In genomic region chr9:8683496-8683895, GRCh38 we compare ENCODE assay signal across 15 cellular contexts.
DNase-seq lines count a peak whose midpoint lies in the region; ATAC-seq and TF ChIP-seq lines count a peak whose summit lies in the region.
"Had no signal": no experiment of that assay in that cellular context is flagged by ENCODE, and none has a peak within 500 bp of the region (broad histone marks: within the 10 kb centered on the region; RNA-seq: fewer than 3 reads in every experiment).

No MANE protein-coding gene starts in this region.

- H3K9me3 ChIP-seq in neural progenitor cell (ENCODE audit: low read depth): no peaks in the 10 kb centered on the region

- ATAC-seq in GM23338: peak; percentile 42
- ATAC-seq in GM18519 (IDR thresholded peaks at IDR 0.05; ENCODE audit: low FRiP score, unreplicated experiment): no peak
- ATAC-seq: CD8-positive, alpha-beta T cell; GM12878 had no signal

- H3K9me2 ChIP-seq in GM23338 (ENCODE audit: insufficient read depth): no peaks in the 10 kb centered on the region

- peaks cover 40% of the 10 kb centered on the region for H3K4me1 Mint-ChIP-seq in GM23338
- H3K4me1 Mint-ChIP-seq in neural progenitor cell: peaks cover 47% of the 10 kb centered on the region
- H3K4me1 Mint-ChIP-seq: B cell had no signal

- H3K27ac ChIP-seq in GM23338 (ENCODE audit: low read depth): no peak overlapping the region
- no peak overlapping the region for H3K27ac ChIP-seq in neural progenitor cell
- H3K27ac ChIP-seq in temporal lobe (ENCODE audit: low read depth, low read length): peak overlapping the region; percentile 4
- H3K27ac ChIP-seq in mesendoderm (ENCODE audit: low read depth, low read length): no peak overlapping the region
- H3K27ac ChIP-seq: BLaER1 treated with 17β-estradiol and CSF1 and Interleukin-3, amounts not matched to agents 10 nM and 100 nM had no signal

- H2AFZ ChIP-seq in GM23338 (no peak overlapping the region), neural progenitor cell (replicated peaks) (no peak overlapping the region)

- H2BK5ac ChIP-seq in mesendoderm (ENCODE audit: low read length): no peak overlapping the region

- H3K4me2 ChIP-seq in GM23338 (no peak overlapping the region), neural progenitor cell (no peak overlapping the region), mesendoderm (ENCODE audit: low read length) (no peak overlapping the region)
- H3K4me2 ChIP-seq: BLaER1 treated with 17β-estradiol and CSF1 and Interleukin-3, amounts not matched to agents 10 nM and 100 nM had no signal

- H4K5ac ChIP-seq in mesendoderm (ENCODE audit: low read length): no peak overlapping the region

- TF ChIP-seq CTCF in GM23338 (conservative IDR thresholded peaks at IDR 0.05; ENCODE audit: low read depth in 2 of 2) (no peak), neural progenitor cell (IDR thresholded peaks at IDR 0.05) (no peak)

- H3K79me1 ChIP-seq in mesendoderm (ENCODE audit: low read length): no peaks in the 10 kb centered on the region

- H3K4me1 ChIP-seq in GM23338 (ENCODE audit: insufficient read depth): peaks cover 45% of the 10 kb centered on the region
- peaks cover 36% of the 10 kb centered on the region for H3K4me1 ChIP-seq in neural progenitor cell
- no peaks in the 10 kb centered on the region for H3K4me1 ChIP-seq in mesendoderm (ENCODE audit: control insufficient read depth, low read depth, low read length)
- H3K4me1 ChIP-seq: HAP-1 had no signal

- no peak overlapping the region for H4K8ac ChIP-seq in mesendoderm (ENCODE audit: low read depth, low read length)

- no peak overlapping the region for H2AK5ac ChIP-seq in mesendoderm (ENCODE audit: low read length)

- no peak overlapping the region for H3K4me3 Mint-ChIP-seq in GM23338
- no peak overlapping the region for H3K4me3 Mint-ChIP-seq in neural progenitor cell
- H3K4me3 Mint-ChIP-seq: B cell; CD8-positive, alpha-beta T cell had no signal

- H3K23ac ChIP-seq in mesendoderm (ENCODE audit: low read length): no peak overlapping the region

- H3K36me3 Mint-ChIP-seq in GM23338 (ENCODE audit: low read depth) (no peaks in the 10 kb centered on the region), neural progenitor cell (peaks cover 11% of the 10 kb centered on the region)
- H3K36me3 Mint-ChIP-seq: CD8-positive, alpha-beta T cell had no signal

- H3K18ac ChIP-seq in mesendoderm (ENCODE audit: low read length): no peak overlapping the region

- DNase-seq in GM23338 (ENCODE audit: low spot score): no peak
- peak; percentile 51 for DNase-seq in cerebellum (ENCODE audit: low spot score)
- DNase-seq in neural progenitor cell (ENCODE audit: low spot score): no peak
- DNase-seq in mesendoderm: no peak
- DNase-seq in H4 (ENCODE audit: low spot score): no peak
- DNase-seq: Calu3; CD8-positive, alpha-beta T cell; DMS79 treated with DMSO at 0.1 percent for 48 hours; GOT3 had no signal

- H3K27me3 Mint-ChIP-seq in GM23338 (ENCODE audit: insufficient read depth, low read depth, poor library complexity) (no peaks in the 10 kb centered on the region), neural progenitor cell (ENCODE audit: insufficient read depth, low read depth) (no peaks in the 10 kb centered on the region)
- H3K27me3 Mint-ChIP-seq: B cell had no signal

- no peak overlapping the region for H3K4ac ChIP-seq in mesendoderm (ENCODE audit: low read depth, low read length)

- WGBS in mesendoderm (ENCODE audit: extremely low coverage, insufficient coverage, low lambda C conversion rate): no CpG with 5 or more reads among the region's 7 CpGs

- H3K79me2 ChIP-seq in GM23338 (replicated peaks; ENCODE audit: insufficient read depth) (peaks cover 16% of the 10 kb centered on the region; the same call in 1 of the 2 replicates), neural progenitor cell (ENCODE audit: low read depth) (peaks cover 24% of the 10 kb centered on the region), mesendoderm (ENCODE audit: control insufficient read depth, insufficient read depth, low read length) (peaks cover 2% of the 10 kb centered on the region)

- H4K20me1 ChIP-seq in GM23338 (replicated peaks; ENCODE audit: insufficient read depth): no peaks in the 10 kb centered on the region
- peaks cover 36% of the 10 kb centered on the region for H4K20me1 ChIP-seq in neural progenitor cell (ENCODE audit: low read depth)
- H4K20me1 ChIP-seq: BLaER1 treated with 17β-estradiol and CSF1 and Interleukin-3, amounts not matched to agents 10 nM and 100 nM had no signal

- no peak overlapping the region for H3K56ac ChIP-seq in mesendoderm (ENCODE audit: low read length)

- no peaks in the 10 kb centered on the region for H3K9me3 Mint-ChIP-seq in GM23338
- peaks cover 3% of the 10 kb centered on the region for H3K9me3 Mint-ChIP-seq in neural progenitor cell
- H3K9me3 Mint-ChIP-seq: CD8-positive, alpha-beta T cell had no signal

- H3K9ac ChIP-seq in neural progenitor cell (no peak overlapping the region), mesendoderm (ENCODE audit: low read length) (no peak overlapping the region)
- H3K9ac ChIP-seq: BLaER1 treated with 17β-estradiol and CSF1 and Interleukin-3, amounts not matched to agents 10 nM and 100 nM had no signal

- no peak overlapping the region for H2BK15ac ChIP-seq in mesendoderm (replicated peaks; ENCODE audit: low read depth)

- no peak overlapping the region for H2BK120ac ChIP-seq in mesendoderm (ENCODE audit: low read depth, low read length)

- H3K4me3 ChIP-seq in GM23338: no peak overlapping the region
- H3K4me3 ChIP-seq in neural progenitor cell: no peak overlapping the region
- no peak overlapping the region for H3K4me3 ChIP-seq in mesendoderm (ENCODE audit: low read length)
- H3K4me3 ChIP-seq: BLaER1 treated with 17β-estradiol and CSF1 and Interleukin-3, amounts not matched to agents 10 nM and 100 nM; GM12878; HAP-1 had no signal

- no peaks in the 10 kb centered on the region for H3K27me3 ChIP-seq in GM23338 (ENCODE audit: insufficient read depth)
- no peaks in the 10 kb centered on the region for H3K27me3 ChIP-seq in neural progenitor cell
- H3K27me3 ChIP-seq in mesendoderm (ENCODE audit: insufficient read depth, low read length, poor library complexity): no peaks in the 10 kb centered on the region
- H3K27me3 ChIP-seq: BLaER1 treated with 17β-estradiol and CSF1 and Interleukin-3, amounts not matched to agents 10 nM and 100 nM had no signal

- H3F3A ChIP-seq in GM23338 (replicated peaks; ENCODE audit: low read depth) (no peaks in the 10 kb centered on the region), neural progenitor cell (ENCODE audit: low read depth) (no peaks in the 10 kb centered on the region)

- H3K27ac Mint-ChIP-seq in GM23338 (no peak overlapping the region), neural progenitor cell (peak overlapping the region; percentile 24)
- H3K27ac Mint-ChIP-seq: B cell; CD8-positive, alpha-beta T cell had no signal

- H3K36me3 ChIP-seq in GM23338 (ENCODE audit: insufficient read depth) (no peaks in the 10 kb centered on the region), neural progenitor cell (no peaks in the 10 kb centered on the region), mesendoderm (ENCODE audit: control insufficient read depth, insufficient read depth, low read length) (no peaks in the 10 kb centered on the region)
- H3K36me3 ChIP-seq: BLaER1 treated with 17β-estradiol and CSF1 and Interleukin-3, amounts not matched to agents 10 nM and 100 nM; HAP-1 had no signal
